9 cellular contexts compared by ENCODE assay signal in genomic region chr17:39667262-39668140, GRCh38. TPM values are rescaled to one million over a fixed set of nuclear protein-coding genes. Genes with fewer than 3 reads are reported as not detected.
A peak's percentile ranks its signal among the peaks of the same experiment; 100 is the strongest.
DNase-seq lines count a peak whose midpoint lies in the region; ATAC-seq and TF ChIP-seq lines count a peak whose summit lies in the region.
"Had no signal": no experiment of that assay in that cellular context is flagged by ENCODE, and none has a peak within 500 bp of the region (broad histone marks: within the 10 kb centered on the region; RNA-seq: fewer than 3 reads in every experiment).

No MANE protein-coding gene starts in this region.

- no peak for TF ChIP-seq CTCF in ascending aorta (IDR thresholded peaks at IDR 0.05)
- no peak for TF ChIP-seq CTCF in left lung (IDR thresholded peaks at IDR 0.05)
- TF ChIP-seq CTCF in transverse colon (IDR thresholded peaks at IDR 0.05) = no peak

- H3K4me1 ChIP-seq in ascending aorta (peaks cover 25 to 65% of the 10 kb centered on the region in 2 donors), left lung (peaks cover 3 to 51% of the 10 kb centered on the region in 2 donors), transverse colon (peaks cover 31 to 58% (median 48%) of the 10 kb centered on the region in 4 donors)

- peak; percentile 27 for ATAC-seq in left lung

- H3K4me3 ChIP-seq in ascending aorta = peak overlapping the region; percentile 37 to 63
- peak overlapping the region; percentile 21 to 37 for H3K4me3 ChIP-seq in left lung
- peak overlapping the region in 2 of 4 donors; percentile 37 to 55 for H3K4me3 ChIP-seq in transverse colon
- H3K4me3 ChIP-seq: body of pancreas had no signal

- 12% methylated on average over 41 of the region's 61 CpGs; no CpG with 5 or more reads in 1 of the 2 donors for WGBS in transverse colon (ENCODE audit: low coverage in 1 of 2), 2 donors

- intact Hi-C loops in ascending aorta (cut with DNase I) = loop anchor here (2.0 to 5.0 kb wide), 3 partner anchors 33 to 65 kb away; partner anchors contain the start of gene MIEN1
- intact Hi-C loops in left lung (cut with DNase I) = no loop called here
- intact Hi-C loops in transverse colon (cut with DNase I; ENCODE audit: low total_unique reads) = no loop called here

- DNase-seq in activated T-cell treated with anti-CD3 and anti-CD28 coated beads, Interleukin-2, amount 50 U/mL, for 1 hour = peak; percentile 40
- DNase-seq in activated T-cell treated with anti-CD3 and anti-CD28 coated beads, Interleukin-2, amount 50 U/mL, for 48 hours = no peak
- no peak for DNase-seq in ascending aorta (ENCODE audit: low spot score in 2 of 2)
- peak in 1 of 2 donors; percentile 78 for DNase-seq in left lung
- DNase-seq in transverse colon = peak; percentile 49
- DNase-seq in NCI-H526 treated with DMSO at 0.1 percent for 48 hours (lab: John Stamatoyannopoulos, UW) = no peak
- no peak for DNase-seq in SK-N-DZ (ENCODE audit: low spot score)
- DNase-seq in medulla oblongata (ENCODE audit: extremely low spot score) = no peak

- no peaks in the 10 kb centered on the region for H3K27me3 ChIP-seq in ascending aorta
- peaks cover 29 to 79% of the 10 kb centered on the region in 2 donors for H3K27me3 ChIP-seq in left lung
- H3K27me3 ChIP-seq in transverse colon = peaks cover 58% of the 10 kb centered on the region
- H3K27me3 ChIP-seq: body of pancreas had no signal

- in situ Hi-C loops in transverse colon (cut with MboI; ENCODE audit: low pct_ligation_motif_present in 1 of 4, low pct_unique_long_range_greater_than_20kb in 1 of 4, low sequenced_read_pairs in 3 of 4) = no loop called here

- no peaks in the 10 kb centered on the region for H3K36me3 ChIP-seq in ascending aorta
- H3K36me3 ChIP-seq in left lung = peaks cover 0 to 6% of the 10 kb centered on the region in 2 donors
- H3K36me3 ChIP-seq in transverse colon = no peaks in the 10 kb centered on the region

- TF ChIP-seq EP300 in transverse colon (IDR thresholded peaks at IDR 0.05; ENCODE audit: low read depth) = no peak

- TF ChIP-seq POLR2A in transverse colon (IDR thresholded peaks at IDR 0.05) = no peak

- H3K9me3 ChIP-seq in ascending aorta = no peaks in the 10 kb centered on the region
- H3K9me3 ChIP-seq in left lung = no peaks in the 10 kb centered on the region
- H3K9me3 ChIP-seq in transverse colon = no peaks in the 10 kb centered on the region
- H3K9me3 ChIP-seq: body of pancreas had no signal

- H3K27ac ChIP-seq in ascending aorta (peak overlapping the region; percentile 68 to 74), left lung (peak overlapping the region in 1 of 2 donors; percentile 23), transverse colon (peak overlapping the region in 1 of 4 donors; percentile 1)

RNA-seq across cellular contexts. Expression of gene PNMT, which starts 0.8 kb away (rescaled TPM):
- total RNA-seq in ascending aorta = 5.1 TPM
- total RNA-seq in left lung = under 1 TPM; 0.38 to 0.58 TPM
- total RNA-seq in transverse colon = 10 to 100 TPM in 1 of 4 donors, 1 to 10 TPM in 2, under 1 TPM in 1; 0.80 to 48.3 (median 1.3) TPM
- polyA plus RNA-seq in SK-N-DZ (2014; cell fraction: cytosol; rRNA removed) = 2.4 and 3.4 TPM in 2 replicates
- 6.0 and 7.2 TPM in 2 replicates for polyA plus RNA-seq in SK-N-DZ (2014; cell fraction: nucleus; rRNA removed)

RNA-seq across cellular contexts. Expression of gene TCAP, which starts 2.4 kb away (rescaled TPM):
- total RNA-seq in ascending aorta (not detected), left lung (1 to 10 TPM; 2.0 to 2.6 TPM), transverse colon (1 to 10 TPM in 1 of 4 donors, under 1 TPM in 1, not detected in 2; 0.64 to 1.9 TPM)
- polyA plus RNA-seq in SK-N-DZ (2014; cell fraction: cytosol; rRNA removed) = 0.58 and 1.0 TPM in 2 replicates
- 7.8 and 8.8 TPM in 2 replicates for polyA plus RNA-seq in SK-N-DZ (2014; cell fraction: nucleus; rRNA removed)

RNA-seq across cellular contexts. Expression of gene PGAP3, which starts 20.4 kb away (rescaled TPM):
- total RNA-seq in ascending aorta (29.5 TPM), left lung (10 to 100 TPM; 17.2 to 32.9 TPM), transverse colon (10 to 100 TPM; 19.9 to 82.6 (median 46.2) TPM)
- 7.3 and 8.6 TPM in 2 replicates for polyA plus RNA-seq in SK-N-DZ (2014; cell fraction: cytosol; rRNA removed)
- polyA plus RNA-seq in SK-N-DZ (2014; cell fraction: nucleus; rRNA removed) = 35.0 and 37.2 TPM in 2 replicates

RNA-seq across cellular contexts. Expression of gene STARD3, which starts 30.6 kb away (rescaled TPM):
- 87.6 TPM for total RNA-seq in ascending aorta
- 10 to 100 TPM; 57.2 to 66.1 TPM for total RNA-seq in left lung
- 100 to 1,000 TPM in 1 of 4 donors, 10 to 100 TPM in 3; 63.5 to 193 (median 73.2) TPM for total RNA-seq in transverse colon
- polyA plus RNA-seq in SK-N-DZ (2014; cell fraction: cytosol; rRNA removed) = 43.9 and 56.0 TPM in 2 replicates
- 112 and 125 TPM in 2 replicates for polyA plus RNA-seq in SK-N-DZ (2014; cell fraction: nucleus; rRNA removed)

RNA-seq across cellular contexts. Expression of gene ERBB2, which starts 32.4 kb away (rescaled TPM):
- total RNA-seq in ascending aorta (124 TPM), left lung (100 to 1,000 TPM in 1 of 2 donors, 10 to 100 TPM in 1; 65.1 to 137 TPM), transverse colon (100 to 1,000 TPM; 175 to 439 (median 234) TPM)
- polyA plus RNA-seq in SK-N-DZ (2014; cell fraction: cytosol; rRNA removed) = 5.2 and 7.0 TPM in 2 replicates
- polyA plus RNA-seq in SK-N-DZ (2014; cell fraction: nucleus; rRNA removed) = 27.2 and 37.7 TPM in 2 replicates

Comparison
In these comparisons a context has a peak if more than half of its experiments do, and no peak if none do; other contexts are left out.
1. DNase-seq: peak in activated T-cell treated with anti-CD3 and anti-CD28 coated beads, Interleukin-2, amount 50 U/mL, for 1 hour (single experiment) and transverse colon (single experiment); none in activated T-cell treated with anti-CD3 and anti-CD28 coated beads, Interleukin-2, amount 50 U/mL, for 48 hours (0 of 2), ascending aorta (0 of 2), NCI-H526 treated with DMSO at 0.1 percent for 48 hours (single experiment), SK-N-DZ (single experiment) and medulla oblongata (single experiment).